Comparison of ENCODE assay signal across 27 cellular contexts in the genomic region with DNA sequence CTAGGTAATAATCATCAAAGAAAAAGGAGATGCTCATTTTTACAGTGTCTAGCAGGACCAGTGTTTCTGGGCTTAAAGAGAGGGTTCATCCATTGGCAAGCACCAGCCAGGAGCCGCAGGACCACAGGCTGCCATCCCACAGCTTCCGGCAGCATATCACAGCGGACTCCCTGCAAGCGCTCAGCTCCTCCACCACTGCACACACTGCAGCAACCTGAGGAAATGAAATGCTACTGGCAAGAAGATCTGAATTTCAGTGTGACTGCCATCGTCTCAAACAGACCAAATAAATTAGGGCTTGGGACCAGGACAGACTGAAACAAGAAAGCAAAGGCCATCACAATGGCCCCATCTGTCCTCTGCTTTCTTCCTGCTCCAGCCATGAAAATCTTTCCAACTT.
"Had no signal": no experiment of that assay in that cellular context is flagged by ENCODE, and none has a peak within 500 bp of the region (broad histone marks: within the 10 kb centered on the region; RNA-seq: fewer than 3 reads in every experiment).

No MANE protein-coding gene starts in this region.

- H3K4me1 ChIP-seq: ascending aorta had no signal

- H3K36me3 ChIP-seq: cardiac muscle cell had no signal

- DNase-seq: activated B cell treated with CpG ODN at 0.5 μM for 24 hours; activated CD4-positive, alpha-beta memory T cell treated with anti-CD3 and anti-CD28 coated beads for 36 hours; activated CD4-positive, alpha-beta T cell treated with anti-CD3 and anti-CD28 coated beads for 4 hours; activated CD4-positive, alpha-beta T cell treated with anti-CD3 and anti-CD28 coated beads, Interleukin-2, amount 10 ng/mL, durations not matched to agents 24 days and 14 days; activated CD4-positive, alpha-beta T cell treated with anti-CD3 and anti-CD28 coated beads, Interleukin-2, amount 50 U/mL, for 1 hour; activated CD4-positive, alpha-beta T cell treated with anti-CD3 and anti-CD28 coated beads, Interleukin-2, amount 50 U/mL, for 4 hours; activated CD4-positive, CD25-positive, alpha-beta regulatory T cell treated with anti-CD3 and anti-CD28 coated beads, Interleukin-2, amount 50 U/mL, for 72 hours; activated CD8-positive, alpha-beta memory T cell treated with anti-CD3 and anti-CD28 coated beads for 24 hours; activated CD8-positive, alpha-beta memory T cell treated with anti-CD3 and anti-CD28 coated beads, Interleukin-2, amount 10 ng/mL, durations not matched to agents 7 days and 5 days; activated CD8-positive, alpha-beta memory T cell treated with anti-CD3 and anti-CD28 coated beads, Interleukin-2, amount 50 U/mL, for 48 hours; activated CD8-positive, alpha-beta T cell treated with anti-CD3 and anti-CD28 coated beads, Interleukin-2, amount 10 ng/mL, durations not matched to agents 7 days and 5 days; activated effector memory CD4-positive, alpha-beta T cell treated with Interleukin-2 at 50 U/mL for 16 hours; activated gamma-delta T cell; activated naive CD4-positive, alpha-beta T cell treated with anti-CD3 and anti-CD28 coated beads, Interleukin-2, amount 10 ng/mL, durations not matched to agents 7 days and 5 days; activated naive CD4-positive, alpha-beta T cell treated with Interleukin-2 at 50 U/mL for 16 hours; activated naive CD8-positive, alpha-beta T cell treated with anti-CD3 and anti-CD28 coated beads, Interleukin-2, amount 10 ng/mL, durations not matched to agents 7 days and 5 days; activated naive CD8-positive, alpha-beta T cell treated with anti-CD3 and anti-CD28 coated beads, Interleukin-2, amount 50 U/mL, for 24 hours; activated T-cell treated with anti-CD3 and anti-CD28 coated beads, Interleukin-2, amount 50 U/mL, for 24 hours; activated T-cell treated with anti-CD3 and anti-CD28 coated beads, Interleukin-2, amount 50 U/mL, for 48 hours; amygdala; anterior cingulate cortex; T-helper 1 cell; T-helper 2 cell; T-helper 9 cell had no signal

- H3K4me3 ChIP-seq: ascending aorta, cardiac muscle cell had no signal

- ATAC-seq: activated CD8-positive, alpha-beta memory T cell treated with anti-CD3 and anti-CD28 coated beads, Interleukin-2, amount 10 ng/mL, durations not matched to agents 7 days and 5 days; activated CD8-positive, alpha-beta T cell treated with anti-CD3 and anti-CD28 coated beads, Interleukin-2, amount 10 ng/mL, durations not matched to agents 7 days and 5 days; activated naive CD8-positive, alpha-beta T cell treated with anti-CD3 and anti-CD28 coated beads, Interleukin-2, amount 50 U/mL, for 24 hours had no signal

- H3K27me3 ChIP-seq: ascending aorta, cardiac muscle cell had no signal

- H3K27ac ChIP-seq: ascending aorta, cardiac muscle cell, VCaP had no signal

- H3K9me3 ChIP-seq: ascending aorta had no signal
